In genomic region chr6:40473026-40473425, GRCh38 we compare ENCODE assay signal across 19 cellular contexts.
"Had no signal": no experiment of that assay in that cellular context is flagged by ENCODE, and none has a peak within 500 bp of the region (broad histone marks: within the 10 kb centered on the region; RNA-seq: fewer than 3 reads in every experiment).

No MANE protein-coding gene starts in this region.

- H3K9me3 ChIP-seq: adrenal gland, breast epithelium, esophagus muscularis mucosa, prostate gland, right atrium auricular region, transverse colon, uterus had no signal

- H3K9ac ChIP-seq: neural progenitor cell had no signal

- H3K27me3 ChIP-seq: adrenal gland, breast epithelium, neural progenitor cell, right atrium auricular region, transverse colon, uterus had no signal

- H3K4me2 ChIP-seq: neural progenitor cell had no signal

- DNase-seq: activated B cell treated with CpG ODN at 0.5 μM for 24 hours; activated CD4-positive, alpha-beta memory T cell treated with anti-CD3 and anti-CD28 coated beads for 36 hours; activated CD4-positive, alpha-beta T cell treated with anti-CD3 and anti-CD28 coated beads for 4 hours; activated gamma-delta T cell treated with Interleukin-2 at 50 U/mL for 16 hours; activated T-cell treated with anti-CD3 and anti-CD28 coated beads for 4 hours; effector CD8-positive, alpha-beta T cell; immature natural killer cell; kidney glomerular epithelial cell; left ventricle myocardium superior; naive thymus-derived CD4-positive, alpha-beta T cell; stimulated activated CD4-positive, alpha-beta T cell treated with anti-CD3 and anti-CD28 coated beads, Interleukin-2, amount 100 ng/mL, for 24 hours; transverse colon; uterus had no signal

- H3K4me1 ChIP-seq: adrenal gland, breast epithelium, esophagus muscularis mucosa, prostate gland, transverse colon, uterus had no signal

- H3K36me3 ChIP-seq: adrenal gland, breast epithelium, esophagus muscularis mucosa, neural progenitor cell, prostate gland, right atrium auricular region, transverse colon, uterus had no signal

- H3K27ac ChIP-seq: adrenal gland, breast epithelium, esophagus muscularis mucosa, neural progenitor cell, prostate gland, right atrium auricular region, transverse colon, uterus had no signal

- H3K4me3 ChIP-seq: adrenal gland, breast epithelium, esophagus muscularis mucosa, neural progenitor cell, prostate gland, right atrium auricular region, transverse colon, uterus had no signal

- H2AFZ ChIP-seq: neural progenitor cell had no signal
